ENCODE assay signal across 2 cellular contexts in genomic region chr18:58573326-58573725, GRCh38.
TF ChIP-seq lines count a peak whose summit lies in the region.

No MANE protein-coding gene starts in this region.

TF ChIP-seq in K562, 482 proteins besides CTCF, POLR2A, EP300 and RAD21:
- peak; percentile 44 for TF ChIP-seq NFIC (IDR thresholded peaks at IDR 0.05)

TF ChIP-seq in HepG2, 621 proteins besides CTCF, POLR2A, EP300 and RAD21:
- TF ChIP-seq ZBTB40 (IDR thresholded peaks at IDR 0.05) (peak; percentile 75), ZBTB40 (CRISPR knock-in tag; IDR thresholded peaks at IDR 0.05) (peak; percentile 51; the same call in 1 of the 2 replicates), TCF7 (IDR thresholded peaks at IDR 0.05; ENCODE audit: low read depth) (0 out of 2 replicates have a peak, but pooled peaks have one; percentile 11), TEAD3 (CRISPR knock-in tag; optimal IDR thresholded peaks at IDR 0.05; ENCODE audit: borderline replicate concordance) (peak; percentile 57), BCL6 (CRISPR knock-in tag; IDR thresholded peaks at IDR 0.05) (peak; percentile 75), ZNF121 (CRISPR knock-in tag; IDR thresholded peaks at IDR 0.05) (peak; percentile 89), NFIC (IDR thresholded peaks at IDR 0.05; ENCODE audit: low read length) (peak; percentile 37; the same call in 1 of the 2 replicates), HNF4A (CRISPR knock-in tag; IDR thresholded peaks at IDR 0.05) (peak; percentile 45; the same call in 1 of the 2 replicates), RARA (CRISPR knock-in tag; IDR thresholded peaks at IDR 0.05) (0 out of 2 replicates have a peak, but pooled peaks have one; percentile 20)
